ENCODE assay signal across 15 cellular contexts in genomic region chr14:75084513-75084912, GRCh38. TPM values are rescaled to one million over a fixed set of nuclear protein-coding genes. Genes with fewer than 3 reads are reported as not detected.
DNase-seq lines count a peak whose midpoint lies in the region; ATAC-seq and TF ChIP-seq lines count a peak whose summit lies in the region.
"Had no signal": no experiment of that assay in that cellular context is flagged by ENCODE, and none has a peak within 500 bp of the region (broad histone marks: within the 10 kb centered on the region; RNA-seq: fewer than 3 reads in every experiment).

No MANE protein-coding gene starts in this region.

- no peak overlapping the region for H3K27ac ChIP-seq in neural cell (ENCODE audit: low read length)
- H3K27ac ChIP-seq in CD8-positive, alpha-beta memory T cell (ENCODE audit: low read depth, low read length), result no peak overlapping the region
- H3K27ac ChIP-seq: heart left ventricle, SJSA1 had no signal

- H3K9ac ChIP-seq in neural cell (ENCODE audit: low read length), result no peak overlapping the region

- no peak overlapping the region for H3K27ac Mint-ChIP-seq in CD8-positive, alpha-beta memory T cell
- H3K27ac Mint-ChIP-seq: activated CD4-positive, alpha-beta T cell treated with anti-CD3 and anti-CD28 coated beads, Interleukin-2, amount 10 ng/mL, durations not matched to agents 24 days and 14 days; mesothelial cell of epicardium had no signal

- H3K4me3 ChIP-seq in choroid plexus epithelial cell (ENCODE audit: low read depth, low read length) (no peak overlapping the region), neural cell (ENCODE audit: low read length) (no peak overlapping the region)
- no peak overlapping the region for H3K4me3 ChIP-seq in CD8-positive, alpha-beta memory T cell (ENCODE audit: low read length)
- H3K4me3 ChIP-seq: heart left ventricle, SJSA1 had no signal

- no peaks in the 10 kb centered on the region for H3K36me3 ChIP-seq in neural cell (ENCODE audit: insufficient read depth, low read length)
- H3K36me3 ChIP-seq in CD8-positive, alpha-beta memory T cell (ENCODE audit: insufficient read depth, low read length), result peaks cover 46% of the 10 kb centered on the region

- no peak for TF ChIP-seq EP300 in neural cell (conservative IDR thresholded peaks at IDR 0.05; ENCODE audit: poor library complexity, severe bottlenecking)

- TF ChIP-seq CTCF in choroid plexus epithelial cell (conservative IDR thresholded peaks at IDR 0.05; ENCODE audit: low read depth, low read length), result peak; percentile 4
- TF ChIP-seq CTCF in neural cell (IDR thresholded peaks at IDR 0.05; ENCODE audit: poor library complexity, severe bottlenecking), result peak; percentile 29

- H3K4me3 Mint-ChIP-seq in CD8-positive, alpha-beta memory T cell, result no peak overlapping the region
- H3K4me3 Mint-ChIP-seq: activated CD4-positive, alpha-beta T cell treated with anti-CD3 and anti-CD28 coated beads, Interleukin-2, amount 10 ng/mL, durations not matched to agents 24 days and 14 days; mesothelial cell of epicardium had no signal

- H2AFZ ChIP-seq in neural cell (ENCODE audit: low read depth, low read length), result no peak overlapping the region

- H4K20me1 ChIP-seq in neural cell (ENCODE audit: insufficient read depth), result no peaks in the 10 kb centered on the region

- CTCF ChIA-PET in CD8-positive, alpha-beta memory T cell (lab: Charles Lee), result interaction anchor here (1.0 to 1.8 kb wide), 2 partner anchors 137 to 224 kb away, joined by 3 to 5 read pairs; no protein-coding TSS in a partner anchor

- TF ChIP-seq RAD21 in neural cell (conservative IDR thresholded peaks at IDR 0.05), result no peak

- H3K27me3 ChIP-seq in neural cell (ENCODE audit: insufficient read depth, low read depth, low read length), result no peaks in the 10 kb centered on the region
- H3K27me3 ChIP-seq in CD8-positive, alpha-beta memory T cell (ENCODE audit: insufficient read depth, low read length, poor library complexity, severe bottlenecking), result no peaks in the 10 kb centered on the region
- H3K27me3 ChIP-seq: heart left ventricle, SJSA1 had no signal

- no peaks in the 10 kb centered on the region for H3K4me1 Mint-ChIP-seq in CD8-positive, alpha-beta memory T cell
- H3K4me1 Mint-ChIP-seq: activated CD4-positive, alpha-beta T cell treated with anti-CD3 and anti-CD28 coated beads, Interleukin-2, amount 10 ng/mL, durations not matched to agents 24 days and 14 days; mesothelial cell of epicardium had no signal

- no peaks in the 10 kb centered on the region for H3K27me3 Mint-ChIP-seq in CD8-positive, alpha-beta memory T cell
- H3K27me3 Mint-ChIP-seq: activated CD4-positive, alpha-beta T cell treated with anti-CD3 and anti-CD28 coated beads, Interleukin-2, amount 10 ng/mL, durations not matched to agents 24 days and 14 days had no signal

- H3K9me3 ChIP-seq in neural cell (ENCODE audit: low read length), result no peaks in the 10 kb centered on the region
- no peaks in the 10 kb centered on the region for H3K9me3 ChIP-seq in CD8-positive, alpha-beta memory T cell (ENCODE audit: low read length)
- H3K9me3 ChIP-seq: heart left ventricle, SJSA1 had no signal

- H3K9me3 Mint-ChIP-seq in CD8-positive, alpha-beta memory T cell, result no peaks in the 10 kb centered on the region
- H3K9me3 Mint-ChIP-seq: activated CD4-positive, alpha-beta T cell treated with anti-CD3 and anti-CD28 coated beads, Interleukin-2, amount 10 ng/mL, durations not matched to agents 24 days and 14 days; mesothelial cell of epicardium had no signal

- H3K4me1 ChIP-seq in CD8-positive, alpha-beta memory T cell (ENCODE audit: insufficient read depth, low read length), result no peaks in the 10 kb centered on the region
- H3K4me1 ChIP-seq: SJSA1 had no signal

- DNase-seq in DMS 273 (lab: John Stamatoyannopoulos, UW; ENCODE audit: unreplicated experiment) (peak; percentile 52), M059J (ENCODE audit: low read depth) (peak; percentile 25), choroid plexus epithelial cell (ENCODE audit: low read depth) (no peak), NCI-H128 (lab: John Stamatoyannopoulos, UW; ENCODE audit: unreplicated experiment) (no peak), RPMI8226 (no peak)
- DNase-seq in CD8-positive, alpha-beta memory T cell, result no peak
- DNase-seq: activated CD4-positive, alpha-beta T cell treated with anti-CD3 and anti-CD28 coated beads, Interleukin-2, amount 10 ng/mL, durations not matched to agents 24 days and 14 days; activated gamma-delta T cell; cortex of kidney; heart left ventricle; NCI-H2081 had no signal

- H3K9me2 ChIP-seq in neural cell (ENCODE audit: insufficient read depth, low read length), result no peaks in the 10 kb centered on the region

- H3K36me3 Mint-ChIP-seq in CD8-positive, alpha-beta memory T cell, result peaks cover 3 to 79% (median 28%) of the 10 kb centered on the region in 3 donors

- no peak for ATAC-seq in GM19455 (IDR thresholded peaks at IDR 0.05; ENCODE audit: unreplicated experiment)
- ATAC-seq: heart left ventricle had no signal

- no peak overlapping the region for H3K4me2 ChIP-seq in neural cell (ENCODE audit: low read length)

- POLR2A ChIA-PET in CD8-positive, alpha-beta memory T cell (lab: Charles Lee), result no interaction called here

- no peaks in the 10 kb centered on the region for H3F3A ChIP-seq in neural cell (ENCODE audit: insufficient read depth, low read length, poor library complexity, severe bottlenecking)

- no peaks in the 10 kb centered on the region for H3K79me2 ChIP-seq in neural cell (replicated peaks; ENCODE audit: insufficient read depth, low read length)

TF ChIP-seq in neural cell, 6 proteins besides CTCF, POLR2A, EP300 and RAD21:
- TF ChIP-seq MXI1 (conservative IDR thresholded peaks at IDR 0.05; ENCODE audit: poor library complexity, severe bottlenecking) (no peak), SMC3 (conservative IDR thresholded peaks at IDR 0.05; ENCODE audit: poor library complexity) (no peak), EZH2 (IDR thresholded peaks at IDR 0.05; ENCODE audit: borderline replicate concordance, insufficient read depth, low read length, poor library complexity, severe bottlenecking) (no peak), POLR2AphosphoS5 (IDR thresholded peaks at IDR 0.05) (no peak), REST (IDR thresholded peaks at IDR 0.05; ENCODE audit: borderline replicate concordance) (no peak), TAF1 (IDR thresholded peaks at IDR 0.05; ENCODE audit: low read depth) (no peak)
TF ChIP-seq in neural cell: peak in this region for 0.

RNA-seq across cellular contexts. Expression of gene ZC2HC1C, which starts 15.1 kb away (rescaled TPM):
- 1.3 and 9.8 TPM in 2 replicates for total RNA-seq in M059J (2014; rRNA removed; shearing (Covaris generic))
- polyA plus RNA-seq in neural cell, result 3.9 and 4.5 TPM in 2 replicates
- polyA minus RNA-seq in neural cell, result 2.9 and 4.1 TPM in 2 replicates
- 1 to 10 TPM in 1 of 2 experiments, under 1 TPM in 1; 0.81 to 2.2 TPM for total RNA-seq in CD8-positive, alpha-beta memory T cell
- 1.1 TPM for polyA plus RNA-seq in CD8-positive, alpha-beta memory T cell

RNA-seq across cellular contexts. Expression of gene ACYP1, which starts 20.7 kb away (rescaled TPM):
- total RNA-seq in M059J (2014; rRNA removed; shearing (Covaris generic)), result 41.3 and 66.9 TPM in 2 replicates
- polyA plus RNA-seq in neural cell, result 143 and 149 TPM in 2 replicates
- 23.6 and 34.2 TPM in 2 replicates for polyA minus RNA-seq in neural cell
- 10 to 100 TPM; 37.4 to 39.2 TPM for total RNA-seq in CD8-positive, alpha-beta memory T cell
- 20.1 TPM for polyA plus RNA-seq in CD8-positive, alpha-beta memory T cell

RNA-seq across cellular contexts. Expression of gene MLH3, which starts 33.2 kb away (rescaled TPM):
- 5.0 and 12.4 TPM in 2 replicates for total RNA-seq in M059J (2014; rRNA removed; shearing (Covaris generic))
- 16.9 and 17.3 TPM in 2 replicates for polyA plus RNA-seq in neural cell
- polyA minus RNA-seq in neural cell, result 42.6 TPM in 2 replicates
- total RNA-seq in CD8-positive, alpha-beta memory T cell, result 10 to 100 TPM; 16.2 to 16.7 TPM
- 10.4 TPM for polyA plus RNA-seq in CD8-positive, alpha-beta memory T cell

RNA-seq across cellular contexts. Expression of gene NEK9, which starts 42.3 kb away (rescaled TPM):
- 16.4 and 21.5 TPM in 2 replicates for total RNA-seq in M059J (2014; rRNA removed; shearing (Covaris generic))
- 9.4 and 22.9 TPM in 2 replicates for polyA plus RNA-seq in neural cell
- 13.1 and 14.4 TPM in 2 replicates for polyA minus RNA-seq in neural cell
- 10 to 100 TPM; 72.2 to 74.0 TPM for total RNA-seq in CD8-positive, alpha-beta memory T cell
- polyA plus RNA-seq in CD8-positive, alpha-beta memory T cell, result 18.0 TPM

Comparison
In these comparisons a context has a peak if more than half of its experiments do, and no peak if none do; other contexts are left out.
1. DNase-seq: peak in DMS 273 (single experiment) and M059J (single experiment); none in choroid plexus epithelial cell (single experiment), NCI-H128 (single experiment), CD8-positive, alpha-beta memory T cell (0 of 5) and RPMI8226 (single experiment).